Comparison of ENCODE assay signal across 13 cellular contexts in genomic region chr4:13920111-13920875, GRCh38.
DNase-seq lines count a peak whose midpoint lies in the region; ATAC-seq, FAIRE-seq and TF ChIP-seq lines count a peak whose summit lies in the region.
"Had no signal": no experiment of that assay in that cellular context is flagged by ENCODE, and none has a peak within 500 bp of the region (broad histone marks: within the 10 kb centered on the region; RNA-seq: fewer than 3 reads in every experiment).

No MANE protein-coding gene starts in this region.

- H3K9me3 ChIP-seq in astrocyte (ENCODE audit: insufficient read depth, low read depth, low read length) (no peaks in the 10 kb centered on the region), suprapubic skin (no peaks in the 10 kb centered on the region)

- H3K4me3 Mint-ChIP-seq in astrocyte (ENCODE audit: unreplicated experiment), result no peak overlapping the region
- no peak overlapping the region for H3K4me3 Mint-ChIP-seq in activated T-cell treated with anti-CD3 and anti-CD28 coated beads, Interleukin-2, amount 50 U/mL, for 4 hours
- no peak overlapping the region for H3K4me3 Mint-ChIP-seq in activated CD4-positive, alpha-beta T cell treated with anti-CD3 and anti-CD28 coated beads, Interleukin-2, amount 10 ng/mL, durations not matched to agents 7 days and 5 days

- H3K4me2 ChIP-seq in astrocyte (ENCODE audit: low read length), result peak overlapping the region; percentile 64

- H3K27ac Mint-ChIP-seq in astrocyte (ENCODE audit: unreplicated experiment), result peak overlapping the region; percentile 99
- no peak overlapping the region for H3K27ac Mint-ChIP-seq in activated CD4-positive, alpha-beta T cell treated with anti-CD3 and anti-CD28 coated beads, Interleukin-2, amount 10 ng/mL, durations not matched to agents 7 days and 5 days

- no peaks in the 10 kb centered on the region for H4K20me1 ChIP-seq in astrocyte (ENCODE audit: insufficient read depth, low read length)

- no peak for TF ChIP-seq EP300 in suprapubic skin (IDR thresholded peaks at IDR 0.05)

- TF ChIP-seq CTCF in astrocyte (IDR thresholded peaks at IDR 0.05; ENCODE audit: insufficient read depth, low read depth, low read length) (no peak), suprapubic skin (IDR thresholded peaks at IDR 0.05) (no peak)

- no peaks in the 10 kb centered on the region for H3K9me3 Mint-ChIP-seq in astrocyte (ENCODE audit: unreplicated experiment)
- peaks cover 4% of the 10 kb centered on the region for H3K9me3 Mint-ChIP-seq in activated T-cell treated with anti-CD3 and anti-CD28 coated beads, Interleukin-2, amount 50 U/mL, for 4 hours
- H3K9me3 Mint-ChIP-seq in activated CD4-positive, alpha-beta T cell treated with anti-CD3 and anti-CD28 coated beads, Interleukin-2, amount 10 ng/mL, durations not matched to agents 7 days and 5 days, result no peaks in the 10 kb centered on the region

- ATAC-seq in GM19452 (IDR thresholded peaks at IDR 0.05; ENCODE audit: unreplicated experiment), result no peak
- ATAC-seq in activated T-cell treated with anti-CD3 and anti-CD28 coated beads, Interleukin-2, amount 50 U/mL, for 4 hours, result no peak

- H3K27ac ChIP-seq in astrocyte (ENCODE audit: low read depth, low read length) (peak overlapping the region; percentile 97), suprapubic skin (peak overlapping the region; percentile 49)

- H3K79me2 ChIP-seq in astrocyte (ENCODE audit: insufficient read depth, low read length), result no peaks in the 10 kb centered on the region

- H3K27me3 ChIP-seq in astrocyte (ENCODE audit: insufficient read depth, low read length) (no peaks in the 10 kb centered on the region), suprapubic skin (no peaks in the 10 kb centered on the region)

- H3K36me3 ChIP-seq in astrocyte (ENCODE audit: insufficient read depth, low read length) (no peaks in the 10 kb centered on the region), suprapubic skin (no peaks in the 10 kb centered on the region)

- H3K4me3 ChIP-seq in astrocyte (ENCODE audit: insufficient read depth, low read depth, low read length) (no peak overlapping the region), suprapubic skin (no peak overlapping the region)

- H2AFZ ChIP-seq in astrocyte (ENCODE audit: low read depth, low read length), result no peak overlapping the region

- no peaks in the 10 kb centered on the region for H3K27me3 Mint-ChIP-seq in astrocyte (ENCODE audit: low read depth, unreplicated experiment)
- H3K27me3 Mint-ChIP-seq in activated T-cell treated with anti-CD3 and anti-CD28 coated beads, Interleukin-2, amount 50 U/mL, for 4 hours (ENCODE audit: low read depth), result no peaks in the 10 kb centered on the region
- H3K27me3 Mint-ChIP-seq in activated CD4-positive, alpha-beta T cell treated with anti-CD3 and anti-CD28 coated beads, Interleukin-2, amount 10 ng/mL, durations not matched to agents 7 days and 5 days, result no peaks in the 10 kb centered on the region

- intact Hi-C loops in head of caudate nucleus (cut with DNase I), result no loop called here

- TF ChIP-seq POLR2A in suprapubic skin (IDR thresholded peaks at IDR 0.05), result no peak

- CTCF ChIA-PET in activated CD4-positive, alpha-beta T cell treated with anti-CD3 and anti-CD28 coated beads, Interleukin-2, amount 10 ng/mL, durations not matched to agents 7 days and 5 days (lab: Charles Lee), result interaction anchor here (1.2 kb wide), 1 partner anchor 13 kb away, joined by 3 read pairs; no protein-coding TSS in a partner anchor

- DNase-seq in HPDE6-E6E7 (ENCODE audit: extremely low spot score) (peak; percentile 58), astrocyte (ENCODE audit: low read depth) (no peak), head of caudate nucleus (peak; percentile 5 to 91 (median 69)), suprapubic skin (ENCODE audit: low spot score in 2 of 2) (no peak)
- no peak for DNase-seq in activated T-cell treated with anti-CD3 and anti-CD28 coated beads, Interleukin-2, amount 50 U/mL, for 4 hours
- DNase-seq in activated CD4-positive, alpha-beta T cell treated with anti-CD3 and anti-CD28 coated beads, Interleukin-2, amount 10 ng/mL, durations not matched to agents 7 days and 5 days, result no peak
- DNase-seq: activated naive CD4-positive, alpha-beta T cell; Karpas-422; NCI-H1930; NCI-H774; SHP77 treated with DMSO at 0.1 percent for 48 hours had no signal

- FAIRE-seq in astrocyte (lab: Jason Lieb, UNC), result no peak
- FAIRE-seq: TTC549 had no signal

- H3K4me1 ChIP-seq in astrocyte (ENCODE audit: insufficient read depth, low read length) (peaks cover 45% of the 10 kb centered on the region), suprapubic skin (peaks cover 14% of the 10 kb centered on the region)

- 76% methylated on average over 8 of the region's 8 CpGs for WGBS in suprapubic skin

- H3K36me3 Mint-ChIP-seq in astrocyte (ENCODE audit: low read depth, unreplicated experiment), result no peaks in the 10 kb centered on the region
- H3K36me3 Mint-ChIP-seq in activated T-cell treated with anti-CD3 and anti-CD28 coated beads, Interleukin-2, amount 50 U/mL, for 4 hours (ENCODE audit: insufficient read depth), result no peaks in the 10 kb centered on the region
- H3K36me3 Mint-ChIP-seq in activated CD4-positive, alpha-beta T cell treated with anti-CD3 and anti-CD28 coated beads, Interleukin-2, amount 10 ng/mL, durations not matched to agents 7 days and 5 days (ENCODE audit: low read depth), result no peaks in the 10 kb centered on the region

- peak overlapping the region; percentile 76 for H3K9ac ChIP-seq in astrocyte (ENCODE audit: low read length)

- H3K4me1 Mint-ChIP-seq in astrocyte (ENCODE audit: low read depth, unreplicated experiment), result peaks cover 50% of the 10 kb centered on the region
- H3K4me1 Mint-ChIP-seq in activated T-cell treated with anti-CD3 and anti-CD28 coated beads, Interleukin-2, amount 50 U/mL, for 4 hours (ENCODE audit: low read depth), result no peaks in the 10 kb centered on the region
- no peaks in the 10 kb centered on the region for H3K4me1 Mint-ChIP-seq in activated CD4-positive, alpha-beta T cell treated with anti-CD3 and anti-CD28 coated beads, Interleukin-2, amount 10 ng/mL, durations not matched to agents 7 days and 5 days

- POLR2A ChIA-PET in activated CD4-positive, alpha-beta T cell treated with anti-CD3 and anti-CD28 coated beads, Interleukin-2, amount 10 ng/mL, durations not matched to agents 7 days and 5 days (lab: Charles Lee), result no interaction called here

Comparison
In these comparisons a context has a peak if more than half of its experiments do, and no peak if none do; other contexts are left out.
1. DNase-seq: peak in HPDE6-E6E7 (single experiment) and head of caudate nucleus (42 of 42); none in astrocyte (single experiment), suprapubic skin (0 of 2), activated T-cell treated with anti-CD3 and anti-CD28 coated beads, Interleukin-2, amount 50 U/mL, for 4 hours (single experiment) and activated CD4-positive, alpha-beta T cell treated with anti-CD3 and anti-CD28 coated beads, Interleukin-2, amount 10 ng/mL, durations not matched to agents 7 days and 5 days (single experiment).